In the genomic region with DNA sequence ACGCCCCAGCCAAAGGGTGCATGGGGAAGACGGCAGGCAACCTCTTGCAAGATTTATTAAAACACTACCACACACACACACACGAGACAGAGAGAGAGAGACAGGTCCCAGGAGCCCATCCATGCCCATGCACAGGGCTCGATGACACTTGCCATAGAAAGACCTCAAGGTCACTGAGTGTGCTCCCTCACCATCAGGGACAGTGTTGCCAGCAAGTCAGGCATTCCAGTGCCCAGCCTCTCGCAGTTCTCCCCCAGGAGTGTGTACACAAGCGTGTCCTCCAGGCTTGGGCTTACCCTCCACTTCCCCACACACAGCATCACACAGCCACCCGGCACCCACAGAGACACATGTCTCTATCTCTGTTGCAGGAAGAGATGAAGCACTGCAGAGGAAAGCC, we compare ENCODE assay signal across 1 cellular context.
TF ChIP-seq lines count a peak whose summit lies in the region.

No MANE protein-coding gene starts in this region.

TF ChIP-seq in WTC11, 78 proteins besides CTCF, POLR2A, EP300 and RAD21 (continued from another document):
- TF ChIP-seq, protein P1, sequence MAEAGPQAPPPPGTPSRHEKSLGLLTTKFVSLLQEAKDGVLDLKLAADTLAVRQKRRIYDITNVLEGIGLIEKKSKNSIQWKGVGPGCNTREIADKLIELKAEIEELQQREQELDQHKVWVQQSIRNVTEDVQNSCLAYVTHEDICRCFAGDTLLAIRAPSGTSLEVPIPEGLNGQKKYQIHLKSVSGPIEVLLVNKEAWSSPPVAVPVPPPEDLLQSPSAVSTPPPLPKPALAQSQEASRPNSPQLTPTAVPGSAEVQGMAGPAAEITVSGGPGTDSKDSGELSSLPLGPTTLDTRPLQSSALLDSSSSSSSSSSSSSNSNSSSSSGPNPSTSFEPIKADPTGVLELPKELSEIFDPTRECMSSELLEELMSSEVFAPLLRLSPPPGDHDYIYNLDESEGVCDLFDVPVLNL (CRISPR knock-in tag; IDR thresholded peaks at IDR 0.05; ENCODE audit: borderline replicate concordance, low read depth), result no peak
